ENCODE assay signal across 14 cellular contexts in genomic region chr7:66409493-66409892, GRCh38.
DNase-seq lines count a peak whose midpoint lies in the region; ATAC-seq, FAIRE-seq and TF ChIP-seq lines count a peak whose summit lies in the region.
"Had no signal": no experiment of that assay in that cellular context is flagged by ENCODE, and none has a peak within 500 bp of the region (broad histone marks: within the 10 kb centered on the region; RNA-seq: fewer than 3 reads in every experiment).

No MANE protein-coding gene starts in this region.

- ATAC-seq in left lobe of liver: no peak
- ATAC-seq in upper lobe of right lung: peak; percentile 57
- ATAC-seq in GM21515 (IDR thresholded peaks at IDR 0.05; ENCODE audit: unreplicated experiment): no peak
- no peak for ATAC-seq in stimulated activated naive CD8-positive, alpha-beta T cell treated with anti-CD3 and anti-CD28 coated beads, Interleukin-15, amount 100 ng/mL, for 72 hours
- ATAC-seq: PC-3 had no signal

- no peaks in the 10 kb centered on the region for H3K9me3 Mint-ChIP-seq in stimulated activated naive CD8-positive, alpha-beta T cell treated with anti-CD3 and anti-CD28 coated beads, Interleukin-15, amount 100 ng/mL, for 72 hours
- H3K9me3 Mint-ChIP-seq: IgD-negative memory B cell had no signal

- TF ChIP-seq CTCF in bronchial epithelial cell (IDR thresholded peaks at IDR 0.05; ENCODE audit: insufficient read depth, low read length, severe bottlenecking): no peak
- no peak for TF ChIP-seq CTCF in upper lobe of right lung (IDR thresholded peaks at IDR 0.05)

- H3K4me3 ChIP-seq in bronchial epithelial cell (ENCODE audit: low read depth, low read length) (no peak overlapping the region), upper lobe of right lung (no peak overlapping the region)

- no peak overlapping the region for H3K4me3 Mint-ChIP-seq in stimulated activated naive CD8-positive, alpha-beta T cell treated with anti-CD3 and anti-CD28 coated beads, Interleukin-15, amount 100 ng/mL, for 72 hours
- H3K4me3 Mint-ChIP-seq: H9, IgD-negative memory B cell had no signal

- H3K27me3 ChIP-seq in bronchial epithelial cell (ENCODE audit: control insufficient read depth, insufficient read depth, low read length): no peaks in the 10 kb centered on the region
- H3K27me3 ChIP-seq in upper lobe of right lung: no peaks in the 10 kb centered on the region

- no peaks in the 10 kb centered on the region for H3K27me3 Mint-ChIP-seq in stimulated activated naive CD8-positive, alpha-beta T cell treated with anti-CD3 and anti-CD28 coated beads, Interleukin-15, amount 100 ng/mL, for 72 hours
- H3K27me3 Mint-ChIP-seq: IgD-negative memory B cell had no signal

- H3K4me1 ChIP-seq in upper lobe of right lung: peaks cover 9% of the 10 kb centered on the region

- no peak overlapping the region for H3K27ac ChIP-seq in upper lobe of right lung

- TF ChIP-seq POLR2A in erythroblast (IDR thresholded peaks at IDR 0.05; ENCODE audit: low read length): no peak

- peak; percentile 13 for DNase-seq in LHCN-M2 (ENCODE audit: low read depth)
- peak; percentile 83 for DNase-seq in bronchial epithelial cell (ENCODE audit: low read depth)
- DNase-seq in left lobe of liver (ENCODE audit: low spot score): peak; percentile 3
- DNase-seq in upper lobe of right lung: no peak
- no peak for DNase-seq in erythroblast (lab: John Stamatoyannopoulos, UW)
- no peak for DNase-seq in stimulated activated naive CD8-positive, alpha-beta T cell treated with anti-CD3 and anti-CD28 coated beads, Interleukin-15, amount 100 ng/mL, for 72 hours
- DNase-seq: H9, NCI-H1048, NCI-H1694, NCI-H2107, NCI-H446, PC-3 had no signal

- no peak overlapping the region for H3K27ac Mint-ChIP-seq in stimulated activated naive CD8-positive, alpha-beta T cell treated with anti-CD3 and anti-CD28 coated beads, Interleukin-15, amount 100 ng/mL, for 72 hours
- H3K27ac Mint-ChIP-seq: H9 had no signal

- H3K36me3 ChIP-seq in bronchial epithelial cell (ENCODE audit: control insufficient read depth, insufficient read depth, low read length): no peaks in the 10 kb centered on the region
- no peaks in the 10 kb centered on the region for H3K36me3 ChIP-seq in upper lobe of right lung

- intact Hi-C loops in upper lobe of right lung (cut with DNase I): no loop called here

- H3K4me1 Mint-ChIP-seq in stimulated activated naive CD8-positive, alpha-beta T cell treated with anti-CD3 and anti-CD28 coated beads, Interleukin-15, amount 100 ng/mL, for 72 hours: peaks cover 9% of the 10 kb centered on the region

- no peaks in the 10 kb centered on the region for H3K9me3 ChIP-seq in upper lobe of right lung

- peak; percentile 52 for FAIRE-seq in bronchial epithelial cell (lab: Jason Lieb, UNC)

Comparison
In these comparisons a context has a peak if more than half of its experiments do, and no peak if none do; other contexts are left out.
1. DNase-seq: peak in LHCN-M2 (single experiment), bronchial epithelial cell (single experiment) and left lobe of liver (single experiment); none in upper lobe of right lung (single experiment), erythroblast (0 of 2) and stimulated activated naive CD8-positive, alpha-beta T cell treated with anti-CD3 and anti-CD28 coated beads, Interleukin-15, amount 100 ng/mL, for 72 hours (0 of 2).